ENCODE assay signal across 23 cellular contexts in the genomic region with DNA sequence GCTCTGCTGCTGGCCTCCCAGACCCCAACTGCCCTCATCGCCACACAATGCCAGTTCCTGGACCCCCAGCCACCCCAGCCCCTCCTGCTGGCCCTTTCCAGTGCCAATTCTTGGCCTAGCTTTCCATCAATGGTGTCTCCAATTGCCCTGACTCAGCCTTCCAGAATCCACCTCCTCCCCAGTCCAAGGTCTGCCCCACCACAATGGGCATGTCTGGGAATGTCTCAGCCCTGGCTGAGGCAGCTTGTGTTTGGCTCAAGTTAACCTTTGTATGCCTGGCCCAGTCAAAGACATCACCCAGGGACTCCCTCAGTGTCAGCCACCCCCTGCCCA. TPM values are rescaled to one million over a fixed set of nuclear protein-coding genes. Genes with fewer than 3 reads are reported as not detected.
DNase-seq lines count a peak whose midpoint lies in the region; ATAC-seq, FAIRE-seq and TF ChIP-seq lines count a peak whose summit lies in the region.
"Had no signal": no experiment of that assay in that cellular context is flagged by ENCODE, and none has a peak within 500 bp of the region (broad histone marks: within the 10 kb centered on the region; RNA-seq: fewer than 3 reads in every experiment).

No MANE protein-coding gene starts in this region.

- peak; percentile 23 for DNase-seq in ACHN
- DNase-seq in HT1080 (ENCODE audit: low read depth), result peak; percentile 43
- peak; percentile 84 for DNase-seq in bronchial epithelial cell (ENCODE audit: low read depth)
- DNase-seq in kidney epithelial cell (ENCODE audit: low read depth), result peak; percentile 21
- no peak for DNase-seq in NCI-H2196 (lab: John Stamatoyannopoulos, UW; ENCODE audit: unreplicated experiment)
- no peak for DNase-seq in SHP77 (lab: John Stamatoyannopoulos, UW)
- no peak for DNase-seq in H4 (ENCODE audit: low spot score)
- DNase-seq: activated CD4-positive, alpha-beta T cell treated with anti-CD3 and anti-CD28 coated beads for 36 hours; activated CD8-positive, alpha-beta memory T cell treated with anti-CD3 and anti-CD28 coated beads, Interleukin-2, amount 50 U/mL, for 48 hours; CD8-positive, alpha-beta T cell; hippocampal formation; natural killer cell; NCI-H2081 treated with DMSO at 0.1 percent for 48 hours; NCI-H748 treated with DMSO at 0.1 percent for 48 hours; stimulated activated CD4-positive, alpha-beta T cell treated with anti-CD3 and anti-CD28 coated beads, Interleukin-1b, Interleukin-23, amount 100 ng/mL, for 48 hours; T-helper 17 cell had no signal

- H3K36me3 ChIP-seq in bronchial epithelial cell (ENCODE audit: control insufficient read depth, insufficient read depth, low read length), result peaks cover 9% of the 10 kb centered on the region
- no peaks in the 10 kb centered on the region for H3K36me3 ChIP-seq in kidney epithelial cell (ENCODE audit: control insufficient read depth, insufficient read depth, low read length)
- H3K36me3 ChIP-seq: Peyer's patch had no signal

- in situ Hi-C loops in ACHN (cut with HindIII; ENCODE audit: low pct_ligation_motif_present, low pct_unique_long_range_greater_than_20kb, low sequenced_read_pairs), result no loop called here

- no peak for ATAC-seq in GM21723 (IDR thresholded peaks at IDR 0.05; ENCODE audit: unreplicated experiment)
- ATAC-seq: activated CD4-positive, alpha-beta T cell treated with anti-CD3 and anti-CD28 coated beads for 36 hours; CD8-positive, alpha-beta T cell; natural killer cell; T-helper 17 cell had no signal

- peak; percentile 88 for FAIRE-seq in bronchial epithelial cell (lab: Jason Lieb, UNC)
- FAIRE-seq: A204.1, endometrium had no signal

- TF ChIP-seq CTCF in bronchial epithelial cell (IDR thresholded peaks at IDR 0.05; ENCODE audit: insufficient read depth, low read length, severe bottlenecking) (no peak), kidney epithelial cell (IDR thresholded peaks at IDR 0.05; ENCODE audit: insufficient read depth, low read length, poor library complexity, severe bottlenecking) (no peak)

- H3K27me3 ChIP-seq in bronchial epithelial cell (ENCODE audit: control insufficient read depth, insufficient read depth, low read length) (no peaks in the 10 kb centered on the region), kidney epithelial cell (ENCODE audit: control insufficient read depth, insufficient read depth, low read length) (no peaks in the 10 kb centered on the region)
- H3K27me3 ChIP-seq: Peyer's patch had no signal

- H3K4me3 ChIP-seq in bronchial epithelial cell (ENCODE audit: low read depth, low read length) (no peak overlapping the region), kidney epithelial cell (ENCODE audit: low read depth, low read length) (no peak overlapping the region)
- H3K4me3 ChIP-seq: Peyer's patch had no signal

RNA-seq across cellular contexts. Expression of a gene that starts 16.4 kb away (rescaled TPM):
- 2.5 and 6.2 TPM in 2 replicates for total RNA-seq in HT1080 (2014; rRNA removed; shearing (Covaris generic))
- polyA plus RNA-seq in HT1080 (2015; cell fraction: cytosol; rRNA removed), result 3.2 and 5.3 TPM in 2 replicates
- polyA plus RNA-seq in HT1080 (2015; cell fraction: nucleus; rRNA removed), result 7.3 and 11.0 TPM in 2 replicates
- 15.8 and 30.6 TPM in 2 replicates for total RNA-seq in bronchial epithelial cell
- 18.8 and 22.8 TPM in 2 replicates for total RNA-seq in kidney epithelial cell
- total RNA-seq in H4 (2014; rRNA removed; shearing (Covaris generic)), result 2.5 and 3.3 TPM in 2 replicates

RNA-seq across cellular contexts. Expression of a gene that starts 26.5 kb away (rescaled TPM):
- total RNA-seq in HT1080 (2014; rRNA removed; shearing (Covaris generic)), result not detected in 2 replicates
- polyA plus RNA-seq in HT1080 (2015; cell fraction: cytosol; rRNA removed), result not detected in 2 replicates
- polyA plus RNA-seq in HT1080 (2015; cell fraction: nucleus; rRNA removed), result not detected in 2 replicates
- total RNA-seq in bronchial epithelial cell, result not detected in 2 replicates
- not detected in 2 replicates for total RNA-seq in kidney epithelial cell
- total RNA-seq in H4 (2014; rRNA removed; shearing (Covaris generic)), result not detected in 2 replicates
- total RNA-seq: activated CD4-positive, alpha-beta T cell treated with anti-CD3 and anti-CD28 coated beads for 36 hours; CD8-positive, alpha-beta T cell; HT-29; liver; natural killer cell; T-helper 17 cell; temporal lobe had no signal
- polyA plus RNA-seq: liver had no signal

Comparison
In these comparisons a context has a peak if more than half of its experiments do, and no peak if none do; other contexts are left out.
1. DNase-seq: peak in ACHN (single experiment), HT1080 (single experiment), bronchial epithelial cell (single experiment) and kidney epithelial cell (single experiment); none in NCI-H2196 (single experiment), SHP77 (0 of 2) and H4 (single experiment).